ENCODE assay signal across 18 cellular contexts in the genomic region with DNA sequence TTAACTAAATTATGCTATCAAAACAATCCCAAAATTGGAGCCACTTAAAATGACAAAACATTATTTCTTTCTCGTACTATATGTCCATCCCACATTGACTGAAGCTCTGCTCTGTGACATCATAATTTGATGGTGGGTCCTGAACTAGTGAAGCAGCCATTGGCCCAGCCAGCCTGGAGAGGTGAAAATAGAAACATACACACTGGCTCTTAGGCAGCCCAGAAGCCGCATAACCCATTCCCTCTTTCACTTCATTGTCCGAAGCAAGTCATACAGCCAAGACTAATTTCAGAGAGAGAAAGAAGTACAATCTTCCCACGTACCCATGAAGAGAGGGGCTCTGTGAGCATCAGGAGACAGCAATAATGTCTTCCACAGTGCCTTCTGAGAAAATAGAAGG.
A peak's percentile ranks its signal among the peaks of the same experiment; 100 is the strongest.
DNase-seq lines count a peak whose midpoint lies in the region; ATAC-seq and TF ChIP-seq lines count a peak whose summit lies in the region.
"Had no signal": no experiment of that assay in that cellular context is flagged by ENCODE, and none has a peak within 500 bp of the region (broad histone marks: within the 10 kb centered on the region; RNA-seq: fewer than 3 reads in every experiment).

No MANE protein-coding gene starts in this region.

- H4K20me1 ChIP-seq in BLaER1 (no peaks in the 10 kb centered on the region), GM23338 (replicated peaks; ENCODE audit: insufficient read depth) (no peaks in the 10 kb centered on the region)

- no peak overlapping the region for H2BK15ac ChIP-seq in neuronal stem cell (ENCODE audit: low read length)

- H3K79me1 ChIP-seq in neuronal stem cell (ENCODE audit: low read depth, low read length): no peaks in the 10 kb centered on the region

- ATAC-seq in GM23338: no peak
- peak; percentile 51 for ATAC-seq in left ventricle myocardium superior
- no peak for ATAC-seq in GM18870 (IDR thresholded peaks at IDR 0.05; ENCODE audit: unreplicated experiment)
- ATAC-seq: A549; CD8-positive, alpha-beta T cell had no signal

- no peak overlapping the region for H2BK120ac ChIP-seq in neuronal stem cell (ENCODE audit: low read depth, low read length)

- H3K36me3 ChIP-seq in BLaER1 (no peaks in the 10 kb centered on the region), GM23338 (ENCODE audit: insufficient read depth) (no peaks in the 10 kb centered on the region), neuronal stem cell (replicated peaks in 1 of 2; ENCODE audit: control insufficient read depth in 2 of 2, insufficient read depth in 2 of 2, low read length in 2 of 2) (no peaks in the 10 kb centered on the region)

- intact Hi-C loops in left ventricle myocardium superior (cut with micrococcal nuclease): no loop called here
- intact Hi-C loops in posterior cingulate gyrus (cut with DNase I): no loop called here

- H3F3A ChIP-seq in GM23338 (replicated peaks; ENCODE audit: low read depth): no peaks in the 10 kb centered on the region

- no peaks in the 10 kb centered on the region for H3K79me2 ChIP-seq in GM23338 (replicated peaks; ENCODE audit: insufficient read depth)

- no peaks in the 10 kb centered on the region for H3K9me3 ChIP-seq in BLaER1
- no peaks in the 10 kb centered on the region for H3K9me3 ChIP-seq in neuronal stem cell (replicated peaks in 1 of 2; ENCODE audit: control insufficient read depth in 2 of 2, insufficient read depth in 1 of 2, low read depth in 1 of 2, low read length in 2 of 2)
- H3K9me3 ChIP-seq: A549 had no signal

- H3K9me3 Mint-ChIP-seq in GM23338: no peaks in the 10 kb centered on the region
- H3K9me3 Mint-ChIP-seq: CD8-positive, alpha-beta T cell had no signal

- peaks cover 80% of the 10 kb centered on the region for H3K4me1 ChIP-seq in BLaER1
- no peaks in the 10 kb centered on the region for H3K4me1 ChIP-seq in GM23338 (ENCODE audit: insufficient read depth)
- H3K4me1 ChIP-seq in neuronal stem cell (ENCODE audit: control insufficient read depth in 2 of 2, insufficient read depth in 1 of 2, low read depth in 1 of 2, low read length in 2 of 2): peaks cover 3 to 10% of the 10 kb centered on the region in 2 donors
- H3K4me1 ChIP-seq: A549 had no signal

- H3K27ac ChIP-seq in BLaER1 (no peak overlapping the region), GM23338 (ENCODE audit: low read depth) (no peak overlapping the region), neuronal stem cell (replicated peaks; ENCODE audit: low read length) (no peak overlapping the region)
- H3K27ac ChIP-seq: A549 had no signal

- no peak overlapping the region for H3K23ac ChIP-seq in neuronal stem cell (ENCODE audit: low read depth, low read length, poor library complexity)

- H3K4me2 ChIP-seq in BLaER1 (peak overlapping the region; percentile 60), GM23338 (no peak overlapping the region), neuronal stem cell (ENCODE audit: insufficient read depth, low read length, poor library complexity, severe bottlenecking) (no peak overlapping the region)
- H3K4me2 ChIP-seq: A549 had no signal

- no CpG with 5 or more reads among the region's 4 CpGs for WGBS in neuronal stem cell (ENCODE audit: extremely low coverage in 2 of 2, insufficient read length in 2 of 2, insufficient replicate concordance in 1 of 2), 2 donors

- no peak overlapping the region for H3K27ac Mint-ChIP-seq in GM23338
- H3K27ac Mint-ChIP-seq: CD8-positive, alpha-beta T cell had no signal

- H3K4ac ChIP-seq in neuronal stem cell (ENCODE audit: low read length): no peak overlapping the region

- DNase-seq in GM23338 (ENCODE audit: low spot score) (no peak), left ventricle myocardium superior (no peak), neuronal stem cell (ENCODE audit: low spot score) (no peak), posterior cingulate gyrus (no peak)
- no peak for DNase-seq in stimulated activated naive CD4-positive, alpha-beta T cell (lab: John Stamatoyannopoulos, UW)
- DNase-seq: Calu3; CD8-positive, alpha-beta T cell; DMS53; H7; IMR-90; NCI-H2107; NCI-H226; NCI-H524; NCI-H82; SIG-M5 had no signal

- H3K9ac ChIP-seq in BLaER1: no peak overlapping the region
- no peak overlapping the region for H3K9ac ChIP-seq in neuronal stem cell (ENCODE audit: low read depth, low read length, poor library complexity)

- no peak overlapping the region for H4K8ac ChIP-seq in neuronal stem cell (ENCODE audit: low read depth, low read length)

- H3K14ac ChIP-seq in neuronal stem cell (ENCODE audit: low read length): no peak overlapping the region

- H3K4me1 Mint-ChIP-seq in GM23338: no peaks in the 10 kb centered on the region

- no peak overlapping the region for H3K4me3 ChIP-seq in BLaER1
- H3K4me3 ChIP-seq in GM23338: no peak overlapping the region
- no peak overlapping the region for H3K4me3 ChIP-seq in neuronal stem cell (ENCODE audit: low read length in 2 of 2)
- H3K4me3 ChIP-seq: A549 had no signal

- H3K18ac ChIP-seq in neuronal stem cell (ENCODE audit: low read length): no peak overlapping the region

- no peak overlapping the region for H4K91ac ChIP-seq in neuronal stem cell (ENCODE audit: low read depth, low read length, poor library complexity)

- H2BK5ac ChIP-seq in neuronal stem cell (ENCODE audit: low read length): no peak overlapping the region

- no peak overlapping the region for H2AK5ac ChIP-seq in neuronal stem cell (ENCODE audit: low read depth, low read length)

- no peak for TF ChIP-seq CTCF in GM23338 (conservative IDR thresholded peaks at IDR 0.05; ENCODE audit: low read depth in 2 of 2)

- H3K27me3 ChIP-seq in BLaER1 (no peaks in the 10 kb centered on the region), GM23338 (ENCODE audit: insufficient read depth) (no peaks in the 10 kb centered on the region), neuronal stem cell (ENCODE audit: control insufficient read depth in 3 of 3, insufficient read depth in 3 of 3, low read depth in 1 of 3, low read length in 3 of 3) (no peaks in the 10 kb centered on the region)

- H2AFZ ChIP-seq in GM23338: peak overlapping the region; percentile 40
- peak overlapping the region; percentile 65 for H2AFZ ChIP-seq in neuronal stem cell (ENCODE audit: low read length)

- H3K4me3 Mint-ChIP-seq in GM23338: no peak overlapping the region
- H3K4me3 Mint-ChIP-seq: CD8-positive, alpha-beta T cell had no signal

- H3K9me2 ChIP-seq in GM23338 (ENCODE audit: insufficient read depth): peaks cover 8% of the 10 kb centered on the region; the same call in 1 of the 2 replicates

- no peaks in the 10 kb centered on the region for H3K36me3 Mint-ChIP-seq in GM23338 (ENCODE audit: low read depth)
- H3K36me3 Mint-ChIP-seq: CD8-positive, alpha-beta T cell had no signal

- H2BK12ac ChIP-seq in neuronal stem cell (ENCODE audit: low read length): no peak overlapping the region

- H3K27me3 Mint-ChIP-seq in GM23338 (ENCODE audit: insufficient read depth, low read depth, poor library complexity): no peaks in the 10 kb centered on the region

TF ChIP-seq in GM23338, 12 proteins besides CTCF, POLR2A, EP300 and RAD21 (continues in another document):
- TF ChIP-seq NANOG (IDR thresholded peaks at IDR 0.05; ENCODE audit: borderline replicate concordance) (no peak), EZH2phosphoT487 (IDR thresholded peaks at IDR 0.05; ENCODE audit: unreplicated experiment) (no peak), STAT1 (IDR thresholded peaks at IDR 0.05; ENCODE audit: unreplicated experiment) (no peak), JUNB (IDR thresholded peaks at IDR 0.05; ENCODE audit: unreplicated experiment) (no peak), ZNF114 (CRISPR knock-in tag; IDR thresholded peaks at IDR 0.05) (no peak), ZNF331 (CRISPR knock-in tag; IDR thresholded peaks at IDR 0.05; ENCODE audit: low read depth) (no peak), CREB1 (CRISPR knock-in tag; IDR thresholded peaks at IDR 0.05; ENCODE audit: low read depth) (no peak)
- TF ChIP-seq, protein P1, sequence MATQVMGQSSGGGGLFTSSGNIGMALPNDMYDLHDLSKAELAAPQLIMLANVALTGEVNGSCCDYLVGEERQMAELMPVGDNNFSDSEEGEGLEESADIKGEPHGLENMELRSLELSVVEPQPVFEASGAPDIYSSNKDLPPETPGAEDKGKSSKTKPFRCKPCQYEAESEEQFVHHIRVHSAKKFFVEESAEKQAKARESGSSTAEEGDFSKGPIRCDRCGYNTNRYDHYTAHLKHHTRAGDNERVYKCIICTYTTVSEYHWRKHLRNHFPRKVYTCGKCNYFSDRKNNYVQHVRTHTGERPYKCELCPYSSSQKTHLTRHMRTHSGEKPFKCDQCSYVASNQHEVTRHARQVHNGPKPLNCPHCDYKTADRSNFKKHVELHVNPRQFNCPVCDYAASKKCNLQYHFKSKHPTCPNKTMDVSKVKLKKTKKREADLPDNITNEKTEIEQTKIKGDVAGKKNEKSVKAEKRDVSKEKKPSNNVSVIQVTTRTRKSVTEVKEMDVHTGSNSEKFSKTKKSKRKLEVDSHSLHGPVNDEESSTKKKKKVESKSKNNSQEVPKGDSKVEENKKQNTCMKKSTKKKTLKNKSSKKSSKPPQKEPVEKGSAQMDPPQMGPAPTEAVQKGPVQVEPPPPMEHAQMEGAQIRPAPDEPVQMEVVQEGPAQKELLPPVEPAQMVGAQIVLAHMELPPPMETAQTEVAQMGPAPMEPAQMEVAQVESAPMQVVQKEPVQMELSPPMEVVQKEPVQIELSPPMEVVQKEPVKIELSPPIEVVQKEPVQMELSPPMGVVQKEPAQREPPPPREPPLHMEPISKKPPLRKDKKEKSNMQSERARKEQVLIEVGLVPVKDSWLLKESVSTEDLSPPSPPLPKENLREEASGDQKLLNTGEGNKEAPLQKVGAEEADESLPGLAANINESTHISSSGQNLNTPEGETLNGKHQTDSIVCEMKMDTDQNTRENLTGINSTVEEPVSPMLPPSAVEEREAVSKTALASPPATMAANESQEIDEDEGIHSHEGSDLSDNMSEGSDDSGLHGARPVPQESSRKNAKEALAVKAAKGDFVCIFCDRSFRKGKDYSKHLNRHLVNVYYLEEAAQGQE (IDR thresholded peaks at IDR 0.05; ENCODE audit: unreplicated experiment): no peak
